ENCODE assay signal across 8 cellular contexts in genomic region chr11:848988-849824, GRCh38. TPM values are rescaled to one million over a fixed set of nuclear protein-coding genes. Genes with fewer than 3 reads are reported as not detected.
DNase-seq lines count a peak whose midpoint lies in the region; ATAC-seq, FAIRE-seq and TF ChIP-seq lines count a peak whose summit lies in the region.

No MANE protein-coding gene starts in this region.

- H3K36me3 Mint-ChIP-seq in H9 (ENCODE audit: insufficient read depth in 1 of 3, low read depth in 3 of 3), result no peaks in the 10 kb centered on the region
- no peaks in the 10 kb centered on the region for H3K36me3 Mint-ChIP-seq in activated CD4-positive, alpha-beta memory T cell treated with anti-CD3 and anti-CD28 coated beads for 36 hours
- H3K36me3 Mint-ChIP-seq in stimulated activated naive CD8-positive, alpha-beta T cell treated with anti-CD3 and anti-CD28 coated beads, Interleukin-15, Interleukin-2, amounts not matched to agents 100 ng/mL and 50 ng/mL, for 24 hours (ENCODE audit: low read depth), result no peaks in the 10 kb centered on the region

- H3K23me2 ChIP-seq in H9 (ENCODE audit: insufficient read length, low read depth, low read length, poor library complexity, severe bottlenecking), result peaks cover 18% of the 10 kb centered on the region

- TF ChIP-seq CTCF in AG09309 (IDR thresholded peaks at IDR 0.05; ENCODE audit: control insufficient read depth, insufficient read depth, low read depth, low read length, missing control alignments) (no peak), H9 (conservative IDR thresholded peaks at IDR 0.05) (no peak)

- H2BK20ac ChIP-seq in H9 (ENCODE audit: low read depth, low read length, poor library complexity, severe bottlenecking), result no peak overlapping the region

- no peak overlapping the region for H3K56ac ChIP-seq in H9 (ENCODE audit: insufficient read length, low read depth, low read length)

- H4K91ac ChIP-seq in H9 (ENCODE audit: insufficient read length, low read depth, low read length), result no peak overlapping the region

- POLR2A ChIA-PET in activated CD4-positive, alpha-beta memory T cell treated with anti-CD3 and anti-CD28 coated beads for 36 hours (lab: Charles Lee), result interaction anchor here (1.4 kb wide), 1 partner anchor 9 kb away, joined by 4 read pairs; no protein-coding TSS in a partner anchor

- H3K4me1 Mint-ChIP-seq in H9, result peaks cover 11 to 41% of the 10 kb centered on the region in 2 experiments
- H3K4me1 Mint-ChIP-seq in activated CD4-positive, alpha-beta memory T cell treated with anti-CD3 and anti-CD28 coated beads for 36 hours (ENCODE audit: low read depth), result peaks cover 5% of the 10 kb centered on the region
- H3K4me1 Mint-ChIP-seq in stimulated activated naive CD8-positive, alpha-beta T cell treated with anti-CD3 and anti-CD28 coated beads, Interleukin-15, Interleukin-2, amounts not matched to agents 100 ng/mL and 50 ng/mL, for 24 hours (ENCODE audit: low read depth), result peaks cover 11% of the 10 kb centered on the region

- no peak overlapping the region for H2BK15ac ChIP-seq in H9 (ENCODE audit: low read depth, low read length)

- H2AFZ ChIP-seq in H9 (ENCODE audit: low read length), result no peak overlapping the region

- no peak overlapping the region for H4K8ac ChIP-seq in H9 (replicated peaks; ENCODE audit: insufficient read length, low read depth, low read length)

- peak overlapping the region; percentile 27 for H3K4me3 ChIP-seq in AG09309 (ENCODE audit: control insufficient read depth, low read depth, low read length)

- H3K9me3 Mint-ChIP-seq in H9, result no peaks in the 10 kb centered on the region
- no peaks in the 10 kb centered on the region for H3K9me3 Mint-ChIP-seq in activated CD4-positive, alpha-beta memory T cell treated with anti-CD3 and anti-CD28 coated beads for 36 hours
- H3K9me3 Mint-ChIP-seq in stimulated activated naive CD8-positive, alpha-beta T cell treated with anti-CD3 and anti-CD28 coated beads, Interleukin-15, Interleukin-2, amounts not matched to agents 100 ng/mL and 50 ng/mL, for 24 hours, result no peaks in the 10 kb centered on the region

- H3K79me2 ChIP-seq in H9 (ENCODE audit: insufficient read depth, low read length), result no peaks in the 10 kb centered on the region

- peaks cover 6% of the 10 kb centered on the region for H4K20me1 ChIP-seq in H9 (ENCODE audit: control insufficient read depth, insufficient read depth, insufficient read length)

- H3K79me1 ChIP-seq in H9 (ENCODE audit: insufficient read depth, low read depth, low read length, poor library complexity, severe bottlenecking), result no peaks in the 10 kb centered on the region

- no peak overlapping the region for H3K23ac ChIP-seq in H9 (ENCODE audit: insufficient read length, low read depth, low read length)

- intact Hi-C loops in activated CD4-positive, alpha-beta memory T cell treated with anti-CD3 and anti-CD28 coated beads for 36 hours (cut with micrococcal nuclease), result loop anchor here (1.0 kb wide), 1 partner anchor 202 kb away; no protein-coding TSS in a partner anchor
- intact Hi-C loops in left ventricle myocardium superior (cut with micrococcal nuclease), result no loop called here

- H4K5ac ChIP-seq in H9 (ENCODE audit: insufficient read length, low read depth, low read length), result no peak overlapping the region

- peaks cover 7% of the 10 kb centered on the region for H3K27me3 Mint-ChIP-seq in H9 (ENCODE audit: low read depth)
- peaks cover 6% of the 10 kb centered on the region for H3K27me3 Mint-ChIP-seq in activated CD4-positive, alpha-beta memory T cell treated with anti-CD3 and anti-CD28 coated beads for 36 hours
- no peaks in the 10 kb centered on the region for H3K27me3 Mint-ChIP-seq in stimulated activated naive CD8-positive, alpha-beta T cell treated with anti-CD3 and anti-CD28 coated beads, Interleukin-15, Interleukin-2, amounts not matched to agents 100 ng/mL and 50 ng/mL, for 24 hours

- H3K27ac Mint-ChIP-seq in H9, result no peak overlapping the region
- no peak overlapping the region for H3K27ac Mint-ChIP-seq in activated CD4-positive, alpha-beta memory T cell treated with anti-CD3 and anti-CD28 coated beads for 36 hours
- H3K27ac Mint-ChIP-seq in stimulated activated naive CD8-positive, alpha-beta T cell treated with anti-CD3 and anti-CD28 coated beads, Interleukin-15, Interleukin-2, amounts not matched to agents 100 ng/mL and 50 ng/mL, for 24 hours, result no peak overlapping the region

- H3K27me3 ChIP-seq in H9 (ENCODE audit: insufficient read depth, low read length), result no peaks in the 10 kb centered on the region; the same call in 1 of the 2 replicates

- FAIRE-seq in GM19239 (lab: Jason Lieb, UNC), result no peak

- no peak overlapping the region for H3T11ph ChIP-seq in H9 (ENCODE audit: low read length)

- DNase-seq in AG09309 (ENCODE audit: low read depth), result no peak
- peak; percentile 82 for DNase-seq in H9
- DNase-seq in activated CD4-positive, alpha-beta memory T cell treated with anti-CD3 and anti-CD28 coated beads for 36 hours, result peak; percentile 38
- DNase-seq in left ventricle myocardium superior, result peak; percentile 68
- no peak for DNase-seq in GM19239 (ENCODE audit: insufficient read length, low spot score)
- DNase-seq in AG08395 (ENCODE audit: low spot score), result no peak

- H3K4me1 ChIP-seq in H9 (ENCODE audit: insufficient read depth, low read length), result peaks cover 2% of the 10 kb centered on the region; the same call in 1 of the 2 replicates

- no peak overlapping the region for H3K9ac ChIP-seq in H9 (ENCODE audit: extremely low read depth, insufficient read length, low read length)

- no peak overlapping the region for H3K14ac ChIP-seq in H9 (ENCODE audit: insufficient read depth, low read length)

- H3K9me3 ChIP-seq in H9 (ENCODE audit: control insufficient read depth, low read depth, low read length), result no peaks in the 10 kb centered on the region

- H3K4ac ChIP-seq in H9 (ENCODE audit: low read depth, low read length), result no peak overlapping the region

- CTCF ChIA-PET in activated CD4-positive, alpha-beta memory T cell treated with anti-CD3 and anti-CD28 coated beads for 36 hours (lab: Charles Lee), result interaction anchor here (0.6 to 4.2 kb wide), 11 partner anchors 9 to 726 kb away, joined by 3 to 33 read pairs (median 3); no protein-coding TSS in a partner anchor

- H3K27ac ChIP-seq in H9 (ENCODE audit: insufficient read length, low read depth, low read length), result no peak overlapping the region

- peak overlapping the region; percentile 58 to 76 for H3K4me3 Mint-ChIP-seq in H9
- peak overlapping the region; percentile 49 for H3K4me3 Mint-ChIP-seq in activated CD4-positive, alpha-beta memory T cell treated with anti-CD3 and anti-CD28 coated beads for 36 hours
- H3K4me3 Mint-ChIP-seq in stimulated activated naive CD8-positive, alpha-beta T cell treated with anti-CD3 and anti-CD28 coated beads, Interleukin-15, Interleukin-2, amounts not matched to agents 100 ng/mL and 50 ng/mL, for 24 hours, result peak overlapping the region; percentile 63

- H3K18ac ChIP-seq in H9 (ENCODE audit: insufficient read length, low read depth, low read length), result no peak overlapping the region

- ATAC-seq in left ventricle myocardium superior (no peak), HG02763 (IDR thresholded peaks at IDR 0.05; ENCODE audit: unreplicated experiment) (no peak)

- no peak overlapping the region for H2BK12ac ChIP-seq in H9 (ENCODE audit: insufficient read length, low read depth, low read length)

- H2BK120ac ChIP-seq in H9 (ENCODE audit: low read depth, low read length, poor library complexity, severe bottlenecking), result no peak overlapping the region

- peak overlapping the region; percentile 55 for H3K4me2 ChIP-seq in H9 (ENCODE audit: insufficient read depth, insufficient read length, low read length)

- no peak overlapping the region for H2AK5ac ChIP-seq in H9 (ENCODE audit: insufficient read length, low read length)

- WGBS in H9 (ENCODE audit: extremely low coverage, insufficient read length, low lambda C conversion rate), result no CpG with 5 or more reads among the region's 75 CpGs

- H2BK5ac ChIP-seq in H9 (ENCODE audit: insufficient read length, low read length), result no peak overlapping the region

RNA-seq across cellular contexts. Expression of gene TSPAN4, which starts 6.6 kb away (rescaled TPM):
- total RNA-seq in H9 (2021) (63.9 and 64.6 TPM in 2 replicates), left ventricle myocardium superior (40.5 TPM)
- 1 to 10 TPM; 5.2 to 5.3 TPM for total RNA-seq in activated CD4-positive, alpha-beta memory T cell treated with anti-CD3 and anti-CD28 coated beads for 36 hours

RNA-seq across cellular contexts. Expression of gene POLR2L, which starts 6.9 kb away (rescaled TPM):
- total RNA-seq in H9 (2021), result 133 and 135 TPM in 2 replicates
- total RNA-seq in activated CD4-positive, alpha-beta memory T cell treated with anti-CD3 and anti-CD28 coated beads for 36 hours, result 10 to 100 TPM; 70.4 to 74.0 TPM
- total RNA-seq in left ventricle myocardium superior, result 266 TPM

RNA-seq across cellular contexts. Expression of gene CD151, which starts 16.5 kb away (rescaled TPM):
- total RNA-seq in H9 (2021) (138 and 142 TPM in 2 replicates), left ventricle myocardium superior (401 TPM)
- 10 to 100 TPM; 40.2 to 40.9 TPM for total RNA-seq in activated CD4-positive, alpha-beta memory T cell treated with anti-CD3 and anti-CD28 coated beads for 36 hours

RNA-seq across cellular contexts. Expression of gene CRACR2B, which starts 21.5 kb away (rescaled TPM):
- 28.8 and 29.0 TPM in 2 replicates for total RNA-seq in H9 (2021)
- total RNA-seq in activated CD4-positive, alpha-beta memory T cell treated with anti-CD3 and anti-CD28 coated beads for 36 hours, result 1 to 10 TPM; 1.8 to 2.3 TPM
- 31.0 TPM for total RNA-seq in left ventricle myocardium superior

RNA-seq across cellular contexts. Expression of gene PNPLA2, which starts 30.5 kb away (rescaled TPM):
- total RNA-seq in H9 (2021) (62.3 and 67.3 TPM in 2 replicates), left ventricle myocardium superior (321 TPM)
- 10 to 100 TPM; 33.2 to 35.0 TPM for total RNA-seq in activated CD4-positive, alpha-beta memory T cell treated with anti-CD3 and anti-CD28 coated beads for 36 hours

Comparison
In these comparisons a context has a peak if more than half of its experiments do, and no peak if none do; other contexts are left out.
1. DNase-seq: peak in H9 (single experiment), activated CD4-positive, alpha-beta memory T cell treated with anti-CD3 and anti-CD28 coated beads for 36 hours (single experiment) and left ventricle myocardium superior (single experiment); none in AG09309 (single experiment), GM19239 (single experiment) and AG08395 (single experiment).
2. Peak in every context shown above with its lines, with median percentiles within 50 percentile points of each other: H3K4me3 Mint-ChIP-seq.